Comparison of ENCODE assay signal across 8 cellular contexts in genomic region chr11:1262172-1263006, GRCh38. TPM values are rescaled to one million over a fixed set of nuclear protein-coding genes. Genes with fewer than 3 reads are reported as not detected.
DNase-seq lines count a peak whose midpoint lies in the region; ATAC-seq and TF ChIP-seq lines count a peak whose summit lies in the region.

No MANE protein-coding gene starts in this region.

- peak; percentile 86 to 89 (median 87) for DNase-seq in CD4-positive, alpha-beta memory T cell
- DNase-seq in LoVo (ENCODE audit: low spot score) (peak; percentile 92), SIG-M5 (lab: John Stamatoyannopoulos, UW) (peak; percentile 48), foreskin fibroblast (peak; percentile 91 to 97), neural crest cell (ENCODE audit: low read depth, low spot score) (peak; percentile 78)
- peak; percentile 74 for DNase-seq in activated gamma-delta T cell treated with anti-CD3 and anti-CD28 coated beads, Interleukin-2, amount 50 U/mL, for 16 hours (ENCODE audit: low read depth)

- POLR2A ChIA-PET in CD4-positive, alpha-beta memory T cell (lab: Charles Lee; ENCODE audit: partially characterized antibody) = interaction anchor here (0.6 to 2.2 kb wide), 8 partner anchors 48 to 831 kb away, joined by 3 to 34 read pairs (median 4); partner anchors contain the start of genes BRSK2, DUSP8, RPLP2 and TOLLIP

- no peaks in the 10 kb centered on the region for H3K27me3 Mint-ChIP-seq in CD4-positive, alpha-beta memory T cell
- H3K27me3 Mint-ChIP-seq in neural crest cell (ENCODE audit: low read depth) = no peaks in the 10 kb centered on the region
- H3K27me3 Mint-ChIP-seq in stimulated activated naive CD8-positive, alpha-beta T cell treated with anti-CD3 and anti-CD28 coated beads, Interleukin-15, Interleukin-2, amounts not matched to agents 100 ng/mL and 50 ng/mL, for 24 hours = no peaks in the 10 kb centered on the region

- peaks cover 7 to 23% (median 12%) of the 10 kb centered on the region in 4 donors for H3K4me1 Mint-ChIP-seq in CD4-positive, alpha-beta memory T cell
- peaks cover 11% of the 10 kb centered on the region for H3K4me1 Mint-ChIP-seq in neural crest cell
- H3K4me1 Mint-ChIP-seq in stimulated activated naive CD8-positive, alpha-beta T cell treated with anti-CD3 and anti-CD28 coated beads, Interleukin-15, Interleukin-2, amounts not matched to agents 100 ng/mL and 50 ng/mL, for 24 hours (ENCODE audit: low read depth) = peaks cover 21% of the 10 kb centered on the region

- peak overlapping the region; percentile 77 for H3K27ac ChIP-seq in CD4-positive, alpha-beta memory T cell (ENCODE audit: low read depth, low read length)

- H3K4me3 Mint-ChIP-seq in CD4-positive, alpha-beta memory T cell = peak overlapping the region; percentile 79 to 93 (median 86)
- peak overlapping the region; percentile 78 for H3K4me3 Mint-ChIP-seq in neural crest cell
- peak overlapping the region; percentile 81 for H3K4me3 Mint-ChIP-seq in stimulated activated naive CD8-positive, alpha-beta T cell treated with anti-CD3 and anti-CD28 coated beads, Interleukin-15, Interleukin-2, amounts not matched to agents 100 ng/mL and 50 ng/mL, for 24 hours

- H3K4me1 ChIP-seq in CD4-positive, alpha-beta memory T cell (ENCODE audit: insufficient read depth, low read length) = peaks cover 17% of the 10 kb centered on the region

- no peaks in the 10 kb centered on the region for H3K36me3 ChIP-seq in CD4-positive, alpha-beta memory T cell (ENCODE audit: insufficient read depth, low read length)

- peaks cover 0 to 5% (median under 1%) of the 10 kb centered on the region in 8 donors for H3K9me3 Mint-ChIP-seq in CD4-positive, alpha-beta memory T cell
- peaks cover 11% of the 10 kb centered on the region for H3K9me3 Mint-ChIP-seq in neural crest cell
- peaks cover 8% of the 10 kb centered on the region for H3K9me3 Mint-ChIP-seq in stimulated activated naive CD8-positive, alpha-beta T cell treated with anti-CD3 and anti-CD28 coated beads, Interleukin-15, Interleukin-2, amounts not matched to agents 100 ng/mL and 50 ng/mL, for 24 hours

- peak overlapping the region; percentile 67 to 97 (median 92) for H3K27ac Mint-ChIP-seq in CD4-positive, alpha-beta memory T cell
- H3K27ac Mint-ChIP-seq in neural crest cell (ENCODE audit: unreplicated experiment) = peak overlapping the region; percentile 87
- H3K27ac Mint-ChIP-seq in stimulated activated naive CD8-positive, alpha-beta T cell treated with anti-CD3 and anti-CD28 coated beads, Interleukin-15, Interleukin-2, amounts not matched to agents 100 ng/mL and 50 ng/mL, for 24 hours = peak overlapping the region; percentile 89

- no peak for TF ChIP-seq CTCF in foreskin fibroblast (IDR thresholded peaks at IDR 0.05; ENCODE audit: low read depth, low read length)
- no peak for TF ChIP-seq CTCF in neural crest cell (conservative IDR thresholded peaks at IDR 0.05)

- H3K4me3 ChIP-seq in CD4-positive, alpha-beta memory T cell (ENCODE audit: low read length in 2 of 2) = peak overlapping the region; percentile 65 to 71
- peak overlapping the region; percentile 47 to 61 for H3K4me3 ChIP-seq in foreskin fibroblast (ENCODE audit: low read depth in 1 of 2, low read length in 2 of 2)

- ATAC-seq in GM21447 (IDR thresholded peaks at IDR 0.05; ENCODE audit: unreplicated experiment) = peak; percentile 91

- intact Hi-C loops in CD4-positive, alpha-beta memory T cell (cut with micrococcal nuclease) = loop anchor here (1.0 to 10.0 kb wide), 3 partner anchors 47 to 127 kb away; partner anchors contain the start of genes BRSK2 and TOLLIP

- no peaks in the 10 kb centered on the region for H3K9me3 ChIP-seq in CD4-positive, alpha-beta memory T cell (ENCODE audit: control insufficient read depth in 1 of 2, low read length in 2 of 2)

- CTCF ChIA-PET in CD4-positive, alpha-beta memory T cell (lab: Charles Lee; ENCODE audit: partially characterized antibody) = interaction anchor here (0.9 to 1.5 kb wide), 4 partner anchors 46 to 313 kb away, joined by 4 to 5 read pairs (median 4); partner anchors contain the start of gene TOLLIP

- H3K27me3 ChIP-seq in CD4-positive, alpha-beta memory T cell (ENCODE audit: insufficient read depth, low read length) = no peaks in the 10 kb centered on the region

- H3K36me3 Mint-ChIP-seq in CD4-positive, alpha-beta memory T cell = no peaks in the 10 kb centered on the region
- H3K36me3 Mint-ChIP-seq in neural crest cell (ENCODE audit: low read depth) = peaks cover 9% of the 10 kb centered on the region
- H3K36me3 Mint-ChIP-seq in stimulated activated naive CD8-positive, alpha-beta T cell treated with anti-CD3 and anti-CD28 coated beads, Interleukin-15, Interleukin-2, amounts not matched to agents 100 ng/mL and 50 ng/mL, for 24 hours (ENCODE audit: low read depth) = peaks cover 20% of the 10 kb centered on the region

RNA-seq across cellular contexts. Expression of gene MUC5B, which starts 39.5 kb away (rescaled TPM):
- total RNA-seq in CD4-positive, alpha-beta memory T cell = not detected
- not detected for polyA plus RNA-seq in CD4-positive, alpha-beta memory T cell
- 0.36 and 0.42 TPM in 2 replicates for total RNA-seq in neural crest cell

RNA-seq across cellular contexts. Expression of gene TOLLIP, which starts 47.0 kb away (rescaled TPM):
- total RNA-seq in CD4-positive, alpha-beta memory T cell = 10 to 100 TPM; 49.3 to 51.4 TPM
- polyA plus RNA-seq in CD4-positive, alpha-beta memory T cell = 10 to 100 TPM; 29.8 to 34.0 TPM
- 38.0 and 40.3 TPM in 2 replicates for total RNA-seq in neural crest cell

Comparison
In these comparisons a context has a peak if more than half of its experiments do, and no peak if none do; other contexts are left out.
1. Peak in every context shown above with its lines: DNase-seq, ATAC-seq, H3K4me3 ChIP-seq and H3K27ac ChIP-seq.